Comparison of ENCODE assay signal across 1 cellular context in the genomic region with DNA sequence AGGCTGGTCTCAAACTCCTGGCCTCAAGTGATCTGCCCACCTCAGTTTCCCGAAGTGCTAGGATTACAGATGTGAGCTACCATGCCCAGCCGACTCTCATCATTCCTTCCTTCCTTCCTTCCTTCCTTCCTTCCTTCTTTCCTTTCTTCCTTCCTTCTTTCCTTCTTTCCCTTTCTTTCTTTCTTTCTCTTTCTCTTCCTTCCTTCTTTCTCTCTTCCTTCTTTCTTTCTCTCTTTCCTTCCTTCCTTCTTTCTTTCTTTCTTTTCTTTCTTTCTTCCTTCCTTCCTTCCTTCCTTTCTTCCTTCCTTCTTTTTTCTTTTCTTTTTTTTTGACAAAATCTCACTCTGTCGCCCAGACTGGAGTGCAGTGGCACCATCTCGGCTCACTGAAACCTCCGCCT. TPM values are rescaled to one million over a fixed set of nuclear protein-coding genes. Genes with fewer than 3 reads are reported as not detected.
"Had no signal": no experiment of that assay in that cellular context is flagged by ENCODE, and none has a peak within 500 bp of the region (broad histone marks: within the 10 kb centered on the region; RNA-seq: fewer than 3 reads in every experiment).

No MANE protein-coding gene starts in this region.

RNA-seq across cellular contexts. Expression of a gene that starts 53.4 kb away (rescaled TPM):
- polyA plus RNA-seq: neural cell had no signal
